25 cellular contexts compared by ENCODE assay signal in the genomic region with DNA sequence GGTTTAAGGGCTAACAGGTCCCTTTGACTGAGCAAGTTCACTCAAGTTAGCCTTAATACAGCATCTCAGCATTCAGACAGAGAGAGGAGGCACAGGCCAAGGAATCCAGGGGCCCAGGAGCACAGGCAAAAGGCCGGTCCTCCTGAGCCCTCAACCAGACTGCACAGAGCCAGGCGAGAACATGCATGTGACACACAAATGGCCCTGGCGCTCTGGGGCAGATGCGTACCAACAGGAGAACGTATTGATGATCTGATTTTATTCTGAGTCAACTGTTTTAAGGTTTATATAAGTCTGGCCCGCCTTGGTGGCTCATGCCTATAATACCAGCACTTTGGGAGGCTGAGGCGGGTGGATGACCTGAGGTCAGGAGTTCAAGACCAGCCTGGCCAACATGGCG. TPM values are rescaled to one million over a fixed set of nuclear protein-coding genes. Genes with fewer than 3 reads are reported as not detected.
DNase-seq lines count a peak whose midpoint lies in the region; ATAC-seq, FAIRE-seq and TF ChIP-seq lines count a peak whose summit lies in the region.
"Had no signal": no experiment of that assay in that cellular context is flagged by ENCODE, and none has a peak within 500 bp of the region (broad histone marks: within the 10 kb centered on the region; RNA-seq: fewer than 3 reads in every experiment).

No MANE protein-coding gene starts in this region.

- H3K27ac Mint-ChIP-seq in CD14-positive monocyte (no peak overlapping the region), mesothelial cell of epicardium (peak overlapping the region; percentile 58)
- H3K27ac Mint-ChIP-seq: CD4-positive, alpha-beta memory T cell had no signal

- H3K4me1 ChIP-seq in upper lobe of right lung: no peaks in the 10 kb centered on the region
- H3K4me1 ChIP-seq: A549 had no signal

- H3K4me3 Mint-ChIP-seq in CD14-positive monocyte (no peak overlapping the region), mesothelial cell of epicardium (no peak overlapping the region)
- H3K4me3 Mint-ChIP-seq: CD4-positive, alpha-beta memory T cell had no signal

- FAIRE-seq in GM12891 (lab: Jason Lieb, UNC): no peak
- FAIRE-seq: A549, G401.6 had no signal

- POLR2A ChIA-PET in RWPE1 (lab: Yijun Ruan, JAX; ENCODE audit: low non-redundant PET): no interaction called here

- CTCF ChIA-PET in RWPE1 (lab: Yijun Ruan, JAX): interaction anchor here (1.8 kb wide), 1 partner anchor 13 kb away, joined by 7 read pairs; no protein-coding TSS in a partner anchor

- H3K36me3 Mint-ChIP-seq in CD14-positive monocyte (no peaks in the 10 kb centered on the region), mesothelial cell of epicardium (no peaks in the 10 kb centered on the region)
- H3K36me3 Mint-ChIP-seq: CD4-positive, alpha-beta memory T cell had no signal

- no peaks in the 10 kb centered on the region for H3K36me3 ChIP-seq in upper lobe of right lung
- H3K36me3 ChIP-seq in WERI-Rb-1: no peaks in the 10 kb centered on the region
- H3K36me3 ChIP-seq: BLaER1 treated with 17β-estradiol and CSF1 and Interleukin-3, amounts not matched to agents 10 nM and 100 nM; MG63 had no signal

- no peak overlapping the region for H3K4me3 ChIP-seq in upper lobe of right lung
- H3K4me3 ChIP-seq in WERI-Rb-1 (ENCODE audit: low read depth, low read length): no peak overlapping the region
- H3K4me3 ChIP-seq: A549; BLaER1 treated with 17β-estradiol and CSF1 and Interleukin-3, amounts not matched to agents 10 nM and 100 nM; MG63 had no signal

- no peak for ATAC-seq in upper lobe of right lung
- no peak for ATAC-seq in HG02981 (IDR thresholded peaks at IDR 0.05; ENCODE audit: unreplicated experiment)
- ATAC-seq: A549 had no signal

- DNase-seq in CD14-positive monocyte (ENCODE audit: low spot score) (peak; percentile 32), RWPE1 (ENCODE audit: low spot score) (no peak), mesothelial cell of epicardium (ENCODE audit: low spot score in 2 of 2, unreplicated experiment in 2 of 2) (no peak), upper lobe of right lung (peak; percentile 26), GM12891 (ENCODE audit: insufficient read length, low spot score) (no peak), WERI-Rb-1 (no peak)
- DNase-seq: AML-193; CD4-positive, alpha-beta memory T cell; COR-L47; DMS53; GOT3; HCEC 1CT; IMR-90; KG1; MG63; NCI-H1105 treated with DMSO at 0.1 percent for 48 hours; NCI-H146; NCI-H2029; NCI-H446 treated with DMSO at 0.1 percent for 48 hours; NCI-H526 treated with DMSO at 0.1 percent for 48 hours; SK-N-SH had no signal

- intact Hi-C loops in CD14-positive monocyte (cut with micrococcal nuclease): no loop called here
- intact Hi-C loops in upper lobe of right lung (cut with DNase I): no loop called here

- H3K9me3 Mint-ChIP-seq in CD14-positive monocyte (peaks cover 0 to 4% (median 0%) of the 10 kb centered on the region in 7 donors), mesothelial cell of epicardium (peaks cover 10% of the 10 kb centered on the region)

- no peaks in the 10 kb centered on the region for H3K9me3 ChIP-seq in upper lobe of right lung
- no peaks in the 10 kb centered on the region for H3K9me3 ChIP-seq in WERI-Rb-1 (ENCODE audit: severe bottlenecking)
- H3K9me3 ChIP-seq: MG63, SK-N-SH had no signal

- H3K27me3 ChIP-seq in upper lobe of right lung (no peaks in the 10 kb centered on the region), WERI-Rb-1 (ENCODE audit: insufficient read depth, low read depth, severe bottlenecking) (no peaks in the 10 kb centered on the region)
- H3K27me3 ChIP-seq: BLaER1 treated with 17β-estradiol and CSF1 and Interleukin-3, amounts not matched to agents 10 nM and 100 nM; MG63 had no signal

- H3K27me3 Mint-ChIP-seq in CD14-positive monocyte (ENCODE audit: low read depth in 3 of 3) (peaks cover 1 to 7% (median 3%) of the 10 kb centered on the region in 3 donors), mesothelial cell of epicardium (ENCODE audit: low read depth) (peaks cover 4% of the 10 kb centered on the region)
- H3K27me3 Mint-ChIP-seq: CD4-positive, alpha-beta memory T cell had no signal

- 0 out of 2 replicates have a peak overlapping the region, but pooled peaks have one; percentile 51 for H3K27ac ChIP-seq in RWPE1
- H3K27ac ChIP-seq in upper lobe of right lung: no peak overlapping the region
- H3K27ac ChIP-seq in WERI-Rb-1: no peak overlapping the region
- H3K27ac ChIP-seq: A549; BLaER1 treated with 17β-estradiol and CSF1 and Interleukin-3, amounts not matched to agents 10 nM and 100 nM had no signal

- TF ChIP-seq CTCF in CD14-positive monocyte (IDR thresholded peaks at IDR 0.05) (no peak), RWPE1 (conservative IDR thresholded peaks at IDR 0.05; ENCODE audit: low read depth) (no peak), mesothelial cell of epicardium (IDR thresholded peaks at IDR 0.05; ENCODE audit: unreplicated experiment) (no peak), upper lobe of right lung (IDR thresholded peaks at IDR 0.05) (no peak), WERI-Rb-1 (IDR thresholded peaks at IDR 0.05; ENCODE audit: low read depth, low read length) (no peak)

- no peak for TF ChIP-seq POLR2A in GM12891 (IDR thresholded peaks at IDR 0.05; ENCODE audit: low read depth, low read length)

- H3K4me1 Mint-ChIP-seq in CD14-positive monocyte (no peaks in the 10 kb centered on the region), mesothelial cell of epicardium (peaks cover 26% of the 10 kb centered on the region)
- H3K4me1 Mint-ChIP-seq: CD4-positive, alpha-beta memory T cell had no signal

TF ChIP-seq in GM12891, 5 proteins besides CTCF, POLR2A, EP300 and RAD21:
- TF ChIP-seq SPI1 (IDR thresholded peaks at IDR 0.05; ENCODE audit: low read depth, low read length) (no peak), POLR2AphosphoS5 (IDR thresholded peaks at IDR 0.05; ENCODE audit: low read depth, low read length) (no peak)
TF ChIP-seq in GM12891: peak in this region for 0.

RNA-seq across cellular contexts. Expression of a gene that starts 34.9 kb away (rescaled TPM):
- polyA plus RNA-seq in CD14-positive monocyte: not detected
- total RNA-seq in mesothelial cell of epicardium (8.3 to 9.2 TPM (median 8.3 TPM) in 3 replicates), upper lobe of right lung (3.0 TPM)
- polyA plus RNA-seq in GM12891 (2012; ENCODE audit: low read depth, missing spikeins): not detected
- total RNA-seq: CD4-positive, alpha-beta memory T cell had no signal
- polyA plus RNA-seq: CD4-positive, alpha-beta memory T cell had no signal

RNA-seq across cellular contexts. Expression of a gene that starts 57.8 kb away (rescaled TPM):
- polyA plus RNA-seq in CD14-positive monocyte: not detected
- total RNA-seq in mesothelial cell of epicardium (20.3 to 23.5 TPM (median 22.1 TPM) in 3 replicates), upper lobe of right lung (6.0 TPM)
- polyA plus RNA-seq in GM12891 (2012; ENCODE audit: low read depth, missing spikeins): not detected
- total RNA-seq: IMR-90 had no signal
- polyA plus RNA-seq: CD4-positive, alpha-beta memory T cell had no signal

Comparison
In these comparisons a context has a peak if more than half of its experiments do, and no peak if none do; other contexts are left out.
1. DNase-seq: peak in CD14-positive monocyte (single experiment) and upper lobe of right lung (single experiment); none in RWPE1 (single experiment), mesothelial cell of epicardium (0 of 2), GM12891 (single experiment) and WERI-Rb-1 (single experiment).